ENCODE assay signal across 20 cellular contexts in the genomic region with DNA sequence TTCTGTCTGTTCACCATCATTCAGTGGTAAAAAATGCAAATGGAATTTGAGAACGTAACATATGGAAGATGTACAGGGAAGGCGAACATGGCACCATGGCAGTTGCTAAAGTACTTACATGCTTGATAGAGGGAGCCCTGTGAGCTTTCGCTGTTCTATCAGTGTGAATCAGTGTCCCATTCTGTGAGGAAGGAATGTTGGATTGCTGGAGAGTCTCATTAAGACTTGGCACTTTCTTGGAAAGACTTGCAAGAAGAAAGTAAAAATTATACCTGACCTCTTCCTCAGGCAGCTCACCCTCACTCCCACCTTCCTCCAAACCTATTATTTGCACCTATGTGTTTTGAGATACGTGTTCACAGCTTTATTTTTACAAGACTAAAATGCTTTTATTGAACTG. TPM values are rescaled to one million over a fixed set of nuclear protein-coding genes. Genes with fewer than 3 reads are reported as not detected.
DNase-seq lines count a peak whose midpoint lies in the region; ATAC-seq and TF ChIP-seq lines count a peak whose summit lies in the region.
"Had no signal": no experiment of that assay in that cellular context is flagged by ENCODE, and none has a peak within 500 bp of the region (broad histone marks: within the 10 kb centered on the region; RNA-seq: fewer than 3 reads in every experiment).

No MANE protein-coding gene starts in this region.

- H3K36me3 ChIP-seq in neural progenitor cell (no peaks in the 10 kb centered on the region), MG63 (no peaks in the 10 kb centered on the region)

- no peak overlapping the region for H3K27ac ChIP-seq in neural progenitor cell
- H3K27ac ChIP-seq: A549, GM23248 had no signal

- no peak overlapping the region for H3K27ac Mint-ChIP-seq in neural progenitor cell
- H3K27ac Mint-ChIP-seq: CD4-positive, alpha-beta memory T cell had no signal

- no peaks in the 10 kb centered on the region for H3K27me3 Mint-ChIP-seq in neural progenitor cell (ENCODE audit: insufficient read depth, low read depth)

- H3K4me1 Mint-ChIP-seq in neural progenitor cell = no peaks in the 10 kb centered on the region
- H3K4me1 Mint-ChIP-seq: CD4-positive, alpha-beta memory T cell had no signal

- no peaks in the 10 kb centered on the region for H3K36me3 Mint-ChIP-seq in neural progenitor cell
- H3K36me3 Mint-ChIP-seq: CD4-positive, alpha-beta memory T cell had no signal

- no peak overlapping the region for H3K4me3 ChIP-seq in neural progenitor cell
- no peak overlapping the region for H3K4me3 ChIP-seq in MG63
- H3K4me3 ChIP-seq: A549, GM23248 had no signal

- no peaks in the 10 kb centered on the region for H3K79me2 ChIP-seq in neural progenitor cell (ENCODE audit: low read depth)

- no peak for ATAC-seq in GM21576 (IDR thresholded peaks at IDR 0.05; ENCODE audit: unreplicated experiment)
- ATAC-seq: A549, HCT116 had no signal

- DNase-seq in HCEC 1CT = peak; percentile 3
- peak; percentile 44 for DNase-seq in NCI-H2227 treated with DMSO at 0.1 percent for 48 hours (lab: John Stamatoyannopoulos, UW)
- peak; percentile 7 for DNase-seq in left kidney (ENCODE audit: low read depth, low spot score)
- DNase-seq in neural progenitor cell (ENCODE audit: low spot score) = peak; percentile 8
- DNase-seq in SKM-1 treated with dmso at 0.1 percent for 144 hours (lab: John Stamatoyannopoulos, UW; ENCODE audit: unreplicated experiment) = no peak
- no peak for DNase-seq in MG63
- DNase-seq: 8988T; ACHN; AML-193; C1 segment of cervical spinal cord; Calu3; CD4-positive, alpha-beta memory T cell; COR-L47; DMS153; DND-41; GM23248; H7 had no signal

- H2AFZ ChIP-seq in neural progenitor cell (replicated peaks) = no peak overlapping the region
- H2AFZ ChIP-seq: GM23248 had no signal

- no peak overlapping the region for H3K4me3 Mint-ChIP-seq in neural progenitor cell
- H3K4me3 Mint-ChIP-seq: CD4-positive, alpha-beta memory T cell had no signal

- no peaks in the 10 kb centered on the region for H3F3A ChIP-seq in neural progenitor cell (ENCODE audit: low read depth)

- no peak overlapping the region for H3K9ac ChIP-seq in neural progenitor cell
- H3K9ac ChIP-seq: GM23248 had no signal

- H3K9me3 Mint-ChIP-seq in neural progenitor cell = no peaks in the 10 kb centered on the region
- H3K9me3 Mint-ChIP-seq: CD4-positive, alpha-beta memory T cell had no signal

- no peaks in the 10 kb centered on the region for H4K20me1 ChIP-seq in neural progenitor cell (ENCODE audit: low read depth)

- no peak for TF ChIP-seq CTCF in neural progenitor cell (IDR thresholded peaks at IDR 0.05)

- H3K4me1 ChIP-seq in neural progenitor cell = peaks cover under 1% of the 10 kb centered on the region
- H3K4me1 ChIP-seq: A549 had no signal

- H3K9me3 ChIP-seq in neural progenitor cell (ENCODE audit: low read depth) (no peaks in the 10 kb centered on the region), MG63 (no peaks in the 10 kb centered on the region)
- H3K9me3 ChIP-seq: A549 had no signal

- no peak overlapping the region for H3K4me2 ChIP-seq in neural progenitor cell
- H3K4me2 ChIP-seq: A549 had no signal

- no peaks in the 10 kb centered on the region for H3K27me3 ChIP-seq in neural progenitor cell
- peaks cover 2% of the 10 kb centered on the region; the same call in 1 of the 2 replicates for H3K27me3 ChIP-seq in MG63

RNA-seq across cellular contexts. Expression of gene FREM2, which starts 43.5 kb away (rescaled TPM):
- total RNA-seq in neural progenitor cell (ENCODE audit: low replicate concordance) = 21.3 and 22.7 TPM in 2 replicates
- total RNA-seq in MG63 (2014; rRNA removed; shearing (Covaris generic); ENCODE audit: low replicate concordance) = not detected in 2 replicates
- total RNA-seq: CD4-positive, alpha-beta memory T cell; GM23248 had no signal

Comparison
In these comparisons a context has a peak if more than half of its experiments do, and no peak if none do; other contexts are left out.
1. DNase-seq: peak in HCEC 1CT (single experiment), NCI-H2227 treated with DMSO at 0.1 percent for 48 hours (single experiment), left kidney (single experiment) and neural progenitor cell (single experiment); none in SKM-1 treated with dmso at 0.1 percent for 144 hours (single experiment) and MG63 (single experiment).
2. RNA of gene FREM2, which starts 43.5 kb away (total RNA-seq): 21.3 to 22.7 TPM in neural progenitor cell; not detected in MG63; every median in the first group is over 10 times any median in the second.